ENCODE assay signal across 13 cellular contexts in the genomic region with DNA sequence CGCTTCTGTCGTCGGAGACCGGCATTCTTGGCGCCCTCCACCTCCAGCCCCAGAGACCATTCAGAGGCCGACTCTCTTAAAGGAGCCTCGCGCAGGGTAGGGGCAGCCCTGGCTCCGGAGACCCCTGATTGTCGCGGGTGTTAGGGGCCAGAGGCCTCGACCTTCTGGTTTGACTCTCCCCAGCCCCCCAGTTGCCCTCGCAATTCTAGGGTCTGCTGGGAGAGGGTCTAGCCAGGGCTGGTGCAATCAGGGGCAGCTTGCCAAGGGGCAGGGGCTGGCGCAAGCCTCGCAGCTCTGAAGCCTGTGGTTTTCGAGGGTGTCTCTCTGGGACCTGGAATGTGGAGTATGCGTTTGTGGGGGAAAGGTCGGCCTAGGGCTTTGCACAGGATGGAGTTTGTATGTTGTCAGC. TPM values are rescaled to one million over a fixed set of nuclear protein-coding genes. Genes with fewer than 3 reads are reported as not detected.
DNase-seq lines count a peak whose midpoint lies in the region; TF ChIP-seq lines count a peak whose summit lies in the region.
"Had no signal": no experiment of that assay in that cellular context is flagged by ENCODE, and none has a peak within 500 bp of the region (broad histone marks: within the 10 kb centered on the region; RNA-seq: fewer than 3 reads in every experiment).

No MANE protein-coding gene starts in this region.

- H3K4me1 Mint-ChIP-seq in Calu3 (ENCODE audit: low read depth, unreplicated experiment), result no peaks in the 10 kb centered on the region

- no peak overlapping the region for H3K27ac ChIP-seq in SK-N-MC
- H3K27ac ChIP-seq: foreskin keratinocyte, PC-9, right lobe of liver had no signal

- DNase-seq in Calu3 (no peak), SK-N-MC (ENCODE audit: low read depth, low spot score) (no peak), renal cortical epithelial cell (ENCODE audit: low read depth) (peak; percentile 3), GM10266 (ENCODE audit: extremely low spot score) (no peak), Kasumi-1 (lab: John Stamatoyannopoulos, UW) (no peak), T1000 (lab: John Stamatoyannopoulos, UW) (no peak), superior temporal gyrus (ENCODE audit: extremely low spot score) (no peak)
- DNase-seq: foreskin keratinocyte, PC-9, right lobe of liver had no signal

- H3K36me3 ChIP-seq in SK-N-MC (ENCODE audit: insufficient read depth, low read length), result no peaks in the 10 kb centered on the region
- H3K36me3 ChIP-seq in iPS-15b (ENCODE audit: control insufficient read depth, insufficient read depth, low read length), result no peaks in the 10 kb centered on the region
- H3K36me3 ChIP-seq: HAP-1, right lobe of liver had no signal

- H3K27me3 ChIP-seq in iPS-15b (ENCODE audit: control insufficient read depth, insufficient read depth, low read length), result peaks cover 34% of the 10 kb centered on the region

- H3K4me1 ChIP-seq in iPS-15b (ENCODE audit: control insufficient read depth, insufficient read depth, low read length), result peaks cover 3% of the 10 kb centered on the region
- H3K4me1 ChIP-seq: foreskin keratinocyte, HAP-1 had no signal

- CTCF ChIA-PET in Calu3 (lab: Charles Lee), result no interaction called here

- no TSS peak for BruUV-seq in Calu3 (replicated peaks; lab: Mats Ljungman, UMichigan)

- TF ChIP-seq CTCF in Calu3 (IDR thresholded peaks at IDR 0.05; ENCODE audit: unreplicated experiment) (peak; percentile 17), GM10266 (IDR thresholded peaks at IDR 0.05; ENCODE audit: control insufficient read depth, insufficient read depth, low read depth, missing control alignments) (no peak)

- intact Hi-C loops in Calu3 (cut with micrococcal nuclease; ENCODE audit: unreplicated experiment), result no loop called here

- peaks cover 84% of the 10 kb centered on the region for H3K27me3 Mint-ChIP-seq in Calu3 (ENCODE audit: unreplicated experiment)

- H3K9me3 Mint-ChIP-seq in Calu3 (ENCODE audit: low read depth, unreplicated experiment), result peaks cover 13% of the 10 kb centered on the region

- no peaks in the 10 kb centered on the region; the same call in 1 of the 2 replicates for H3K9me3 ChIP-seq in SK-N-MC (ENCODE audit: low read depth, low read length)
- no peaks in the 10 kb centered on the region for H3K9me3 ChIP-seq in iPS-15b (ENCODE audit: control insufficient read depth, insufficient read depth, low read length)

- no peak overlapping the region for H3K4me3 Mint-ChIP-seq in Calu3 (ENCODE audit: low read depth, unreplicated experiment)

- H3K9ac ChIP-seq in SK-N-MC (ENCODE audit: insufficient read length) (no peak overlapping the region), iPS-15b (ENCODE audit: low read depth, low read length) (no peak overlapping the region)

- H3K4me3 ChIP-seq in SK-N-MC (peak overlapping the region; percentile 69; the same call in 1 of the 2 replicates), iPS-15b (ENCODE audit: low read depth, low read length) (peak overlapping the region; percentile 61)
- H3K4me3 ChIP-seq: HAP-1, PC-9 had no signal

- H3K27ac Mint-ChIP-seq in Calu3 (ENCODE audit: unreplicated experiment), result no peak overlapping the region

- H3K36me3 Mint-ChIP-seq in Calu3 (ENCODE audit: insufficient read depth, unreplicated experiment), result no peaks in the 10 kb centered on the region

RNA-seq across cellular contexts. Expression of gene SLC7A10, which starts 1.6 kb away (rescaled TPM):
- total RNA-seq in Calu3 (2022) (not detected in 2 replicates), renal cortical epithelial cell (not detected in 2 replicates)
- total RNA-seq: foreskin keratinocyte, lung microvascular endothelial cell, PC-9, right lobe of liver had no signal

RNA-seq across cellular contexts. Expression of gene LRP3, which starts 33.1 kb away (rescaled TPM):
- total RNA-seq in Calu3 (2022), result 0.59 and 1.5 TPM in 2 replicates
- total RNA-seq in renal cortical epithelial cell, result 6.3 and 11.4 TPM in 2 replicates
